In genomic region chr15:95684693-95685115, GRCh38 we compare ENCODE assay signal across 12 cellular contexts.
DNase-seq lines count a peak whose midpoint lies in the region; ATAC-seq, FAIRE-seq and TF ChIP-seq lines count a peak whose summit lies in the region.
"Had no signal": no experiment of that assay in that cellular context is flagged by ENCODE, and none has a peak within 500 bp of the region (broad histone marks: within the 10 kb centered on the region; RNA-seq: fewer than 3 reads in every experiment).

No MANE protein-coding gene starts in this region.

- peaks cover 7% of the 10 kb centered on the region for H3K4me1 Mint-ChIP-seq in osteocyte (ENCODE audit: unreplicated experiment)

- H3K9me3 Mint-ChIP-seq in osteocyte (ENCODE audit: unreplicated experiment), result no peaks in the 10 kb centered on the region
- H3K9me3 Mint-ChIP-seq: dendritic cell treated with granulocyte-macrophage colony-stimulating factor and Interleukin-4, amounts not matched to agents 40 ng/mL and 50 ng/mL, for 4 days had no signal

- no peaks in the 10 kb centered on the region for H3K27me3 Mint-ChIP-seq in osteocyte (ENCODE audit: unreplicated experiment)
- H3K27me3 Mint-ChIP-seq: dendritic cell treated with granulocyte-macrophage colony-stimulating factor and Interleukin-4, amounts not matched to agents 40 ng/mL and 50 ng/mL, for 4 days had no signal

- H3K36me3 Mint-ChIP-seq in osteocyte (ENCODE audit: unreplicated experiment), result no peaks in the 10 kb centered on the region

- peak; percentile 88 for FAIRE-seq in RCC 7860 (lab: Jason Lieb, UNC)
- FAIRE-seq in GM12891 (lab: Jason Lieb, UNC), result no peak

- TF ChIP-seq CTCF in osteocyte (IDR thresholded peaks at IDR 0.05), result no peak

- DNase-seq in ELR (ENCODE audit: low read depth), result peak; percentile 87
- DNase-seq in RCC 7860 (ENCODE audit: low spot score), result peak; percentile 77
- no peak for DNase-seq in osteocyte (ENCODE audit: extremely low spot score, unreplicated experiment)
- DNase-seq in GM12891 (ENCODE audit: insufficient read length, low spot score), result no peak
- DNase-seq in SW480 (ENCODE audit: low spot score), result no peak
- DNase-seq in NK-92 (lab: John Stamatoyannopoulos, UW; ENCODE audit: unreplicated experiment), result no peak
- DNase-seq in KBM-7, result no peak
- DNase-seq: DMS53; H7; stimulated activated CD4-positive, alpha-beta T cell treated with anti-CD3 and anti-CD28 coated beads, Interleukin-4, amount 100 ng/mL, for 4 hours had no signal

- no peak overlapping the region for H3K4me3 Mint-ChIP-seq in osteocyte (ENCODE audit: unreplicated experiment)
- H3K4me3 Mint-ChIP-seq: dendritic cell treated with granulocyte-macrophage colony-stimulating factor and Interleukin-4, amounts not matched to agents 40 ng/mL and 50 ng/mL, for 4 days had no signal

- peak; percentile 67 for ATAC-seq in esophagus mucosa

- H3K27ac Mint-ChIP-seq in osteocyte (ENCODE audit: unreplicated experiment), result peak overlapping the region; percentile 2
- H3K27ac Mint-ChIP-seq: dendritic cell treated with granulocyte-macrophage colony-stimulating factor and Interleukin-4, amounts not matched to agents 40 ng/mL and 50 ng/mL, for 4 days had no signal

- TF ChIP-seq POLR2A in GM12891 (IDR thresholded peaks at IDR 0.05; ENCODE audit: low read depth, low read length), result no peak

- in situ Hi-C loops in KBM-7 (cut with MboI; ENCODE audit: low pct_unique_long_range_greater_than_20kb, low sequenced_read_pairs), result no loop called here

TF ChIP-seq in GM12891, 5 proteins besides CTCF, POLR2A, EP300 and RAD21:
- no peak for TF ChIP-seq TAF1 (IDR thresholded peaks at IDR 0.05; ENCODE audit: low read depth, low read length)
- no peak for TF ChIP-seq SPI1 (IDR thresholded peaks at IDR 0.05; ENCODE audit: low read depth, low read length)
- no peak for TF ChIP-seq POLR2AphosphoS5 (IDR thresholded peaks at IDR 0.05; ENCODE audit: low read depth, low read length)
- no peak for TF ChIP-seq PAX5 (IDR thresholded peaks at IDR 0.05; ENCODE audit: insufficient read depth, low read length, severe bottlenecking)
- no peak for TF ChIP-seq POU2F2 (IDR thresholded peaks at IDR 0.05; ENCODE audit: low read depth, low read length)

Comparison
In these comparisons a context has a peak if more than half of its experiments do, and no peak if none do; other contexts are left out.
1. DNase-seq: peak in ELR (single experiment) and RCC 7860 (single experiment); none in osteocyte (single experiment), GM12891 (single experiment), SW480 (single experiment), NK-92 (single experiment) and KBM-7 (single experiment).